Comparison of ENCODE assay signal across 30 cellular contexts in genomic region chr20:31770243-31770642, GRCh38. TPM values are rescaled to one million over a fixed set of nuclear protein-coding genes. Genes with fewer than 3 reads are reported as not detected.
DNase-seq lines count a peak whose midpoint lies in the region; ATAC-seq and TF ChIP-seq lines count a peak whose summit lies in the region.
"Had no signal": no experiment of that assay in that cellular context is flagged by ENCODE, and none has a peak within 500 bp of the region (broad histone marks: within the 10 kb centered on the region; RNA-seq: fewer than 3 reads in every experiment).

No MANE protein-coding gene starts in this region.

- H3K79me2 ChIP-seq in ACC112 (ENCODE audit: control insufficient read depth, insufficient read depth, low read length, unreplicated experiment) = peaks cover 42% of the 10 kb centered on the region

- H2AFZ ChIP-seq in ACC112 (ENCODE audit: low read length, unreplicated experiment) = peak overlapping the region; percentile 21
- H2AFZ ChIP-seq: neural progenitor cell had no signal

- CTCF ChIA-PET in CD8-positive, alpha-beta memory T cell (lab: Charles Lee) = interaction anchor here (0.7 kb wide), 1 partner anchor 208 kb away, joined by 3 read pairs; no protein-coding TSS in a partner anchor

- peaks cover 14 to 33% (median 21%) of the 10 kb centered on the region in 3 donors for H3K4me1 Mint-ChIP-seq in CD8-positive, alpha-beta memory T cell
- H3K4me1 Mint-ChIP-seq in effector memory CD8-positive, alpha-beta T cell (ENCODE audit: low read depth in 2 of 2) = peaks cover 4 to 18% of the 10 kb centered on the region in 2 donors
- H3K4me1 Mint-ChIP-seq in osteocyte (ENCODE audit: unreplicated experiment) = peaks cover 27% of the 10 kb centered on the region
- H3K4me1 Mint-ChIP-seq: neural progenitor cell had no signal

- DNase-seq in CD8-positive, alpha-beta memory T cell = peak in 1 of 5 donors; percentile 3
- no peak for DNase-seq in effector memory CD8-positive, alpha-beta T cell
- DNase-seq in osteocyte (ENCODE audit: extremely low spot score, unreplicated experiment) (no peak), HK-2 (ENCODE audit: unreplicated experiment) (no peak), foreskin melanocyte (no peak), NCI-H774 (lab: John Stamatoyannopoulos, UW) (no peak)
- DNase-seq: activated naive CD4-positive, alpha-beta T cell; activated T-cell treated with anti-CD3 and anti-CD28 coated beads, Interleukin-2, amount 50 U/mL, for 1 hour; Calu3; cerebellar nuclear complex; DMS79 treated with DMSO at 0.1 percent for 48 hours; dorsolateral prefrontal cortex; heart left ventricle; kidney glomerular epithelial cell; lower lobe of right lung; NCI-H1417 treated with DMSO at 0.1 percent for 48 hours; NCI-H2081 treated with DMSO at 0.1 percent for 48 hours; NCI-H345; NCI-H82; sigmoid colon; stimulated activated CD4-positive, alpha-beta T cell treated with anti-CD3 and anti-CD28 coated beads, Interleukin-15, amount 100 ng/mL, for 24 hours; stimulated activated naive CD4-positive, alpha-beta T cell treated with Interleukin-2 at 50 U/mL for 16 hours had no signal

- peak overlapping the region; percentile 10 to 79 (median 50) for H3K27ac Mint-ChIP-seq in CD8-positive, alpha-beta memory T cell
- H3K27ac Mint-ChIP-seq in effector memory CD8-positive, alpha-beta T cell = peak overlapping the region; percentile 75 to 90
- H3K27ac Mint-ChIP-seq in osteocyte (ENCODE audit: unreplicated experiment) = peak overlapping the region; percentile 69
- H3K27ac Mint-ChIP-seq: neural progenitor cell had no signal

- H3K36me3 ChIP-seq in ACC112 (ENCODE audit: insufficient read depth, low read length) = peaks cover 38% of the 10 kb centered on the region
- H3K36me3 ChIP-seq in CD8-positive, alpha-beta memory T cell (ENCODE audit: insufficient read depth, low read length) = no peaks in the 10 kb centered on the region
- H3K36me3 ChIP-seq: lower lobe of right lung, sigmoid colon had no signal

- peak overlapping the region; percentile 34 for H3K27ac ChIP-seq in ACC112 (ENCODE audit: low read depth, low read length)
- H3K27ac ChIP-seq in CD8-positive, alpha-beta memory T cell (ENCODE audit: low read depth, low read length) = no peak overlapping the region
- H3K27ac ChIP-seq: BLaER1, dorsolateral prefrontal cortex, heart left ventricle, lower lobe of right lung, neural progenitor cell, sigmoid colon had no signal

- no peaks in the 10 kb centered on the region for H3K36me3 Mint-ChIP-seq in CD8-positive, alpha-beta memory T cell
- peaks cover 18% of the 10 kb centered on the region for H3K36me3 Mint-ChIP-seq in effector memory CD8-positive, alpha-beta T cell (ENCODE audit: insufficient read depth)
- H3K36me3 Mint-ChIP-seq in osteocyte (ENCODE audit: unreplicated experiment) = peaks cover 12% of the 10 kb centered on the region

- TF ChIP-seq CTCF in osteocyte (IDR thresholded peaks at IDR 0.05) = no peak

- no peaks in the 10 kb centered on the region for H3K27me3 Mint-ChIP-seq in CD8-positive, alpha-beta memory T cell
- H3K27me3 Mint-ChIP-seq in effector memory CD8-positive, alpha-beta T cell = no peaks in the 10 kb centered on the region
- H3K27me3 Mint-ChIP-seq in osteocyte (ENCODE audit: unreplicated experiment) = no peaks in the 10 kb centered on the region

- peak overlapping the region; percentile 45 to 78 (median 57) for H3K4me3 Mint-ChIP-seq in CD8-positive, alpha-beta memory T cell
- peak overlapping the region; percentile 49 to 74 for H3K4me3 Mint-ChIP-seq in effector memory CD8-positive, alpha-beta T cell
- no peak overlapping the region for H3K4me3 Mint-ChIP-seq in osteocyte (ENCODE audit: unreplicated experiment)
- H3K4me3 Mint-ChIP-seq: neural progenitor cell had no signal

- peak overlapping the region; percentile 15; the same call in 1 of the 2 replicates for H3K4me3 ChIP-seq in ACC112 (ENCODE audit: low read depth, low read length)
- no peak overlapping the region for H3K4me3 ChIP-seq in CD8-positive, alpha-beta memory T cell (ENCODE audit: low read length)
- H3K4me3 ChIP-seq: BLaER1, dorsolateral prefrontal cortex, heart left ventricle, K562, lower lobe of right lung, neural progenitor cell, sigmoid colon had no signal

- peak; percentile 78 for ATAC-seq in effector memory CD8-positive, alpha-beta T cell (replicated peaks)
- no peak for ATAC-seq in GM21515 (IDR thresholded peaks at IDR 0.05; ENCODE audit: unreplicated experiment)
- ATAC-seq: heart left ventricle, K562, lower lobe of right lung had no signal

- H3K4me1 ChIP-seq in ACC112 (ENCODE audit: control insufficient read depth, insufficient read depth, low read length, unreplicated experiment) = peaks cover 11% of the 10 kb centered on the region
- H3K4me1 ChIP-seq in CD8-positive, alpha-beta memory T cell (ENCODE audit: insufficient read depth, low read length) = no peaks in the 10 kb centered on the region
- H3K4me1 ChIP-seq: BLaER1, heart left ventricle, lower lobe of right lung, neural progenitor cell, sigmoid colon had no signal

- no peaks in the 10 kb centered on the region for H3K9me3 Mint-ChIP-seq in CD8-positive, alpha-beta memory T cell
- no peaks in the 10 kb centered on the region for H3K9me3 Mint-ChIP-seq in effector memory CD8-positive, alpha-beta T cell
- H3K9me3 Mint-ChIP-seq in osteocyte (ENCODE audit: unreplicated experiment) = peaks cover 7% of the 10 kb centered on the region
- H3K9me3 Mint-ChIP-seq: neural progenitor cell had no signal

- H3K27me3 ChIP-seq in ACC112 (ENCODE audit: insufficient read depth, low read length) = no peaks in the 10 kb centered on the region
- no peaks in the 10 kb centered on the region for H3K27me3 ChIP-seq in CD8-positive, alpha-beta memory T cell (ENCODE audit: insufficient read depth, low read length, poor library complexity, severe bottlenecking)
- H3K27me3 ChIP-seq: BLaER1, dorsolateral prefrontal cortex, heart left ventricle, neural progenitor cell, sigmoid colon had no signal

- no peaks in the 10 kb centered on the region for H3K9me3 ChIP-seq in CD8-positive, alpha-beta memory T cell (ENCODE audit: low read length)
- H3K9me3 ChIP-seq: BLaER1, heart left ventricle, lower lobe of right lung, sigmoid colon had no signal

- POLR2A ChIA-PET in CD8-positive, alpha-beta memory T cell (lab: Charles Lee) = interaction anchor here (0.5 to 0.6 kb wide), 2 partner anchors 79 to 765 kb away, joined by 3 to 4 read pairs; no protein-coding TSS in a partner anchor

RNA-seq across cellular contexts. Expression of gene TPX2, which starts 31.2 kb away (rescaled TPM):
- total RNA-seq in CD8-positive, alpha-beta memory T cell = 10 to 100 TPM; 60.3 to 62.7 TPM
- polyA plus RNA-seq in CD8-positive, alpha-beta memory T cell = 1.1 TPM
- total RNA-seq in osteocyte = 22.6 and 25.5 TPM in 2 replicates

RNA-seq across cellular contexts. Expression of gene BCL2L1, which starts 47.6 kb away (rescaled TPM):
- total RNA-seq in CD8-positive, alpha-beta memory T cell = 100 to 1,000 TPM; 328 TPM
- 32.1 TPM for polyA plus RNA-seq in CD8-positive, alpha-beta memory T cell
- 67.0 and 69.4 TPM in 2 replicates for total RNA-seq in osteocyte

RNA-seq across cellular contexts. Expression of gene MYLK2, which starts 48.9 kb away (rescaled TPM):
- total RNA-seq in CD8-positive, alpha-beta memory T cell = under 1 TPM; 0.13 to 0.24 TPM
- not detected for polyA plus RNA-seq in CD8-positive, alpha-beta memory T cell
- 0.10 and 0.27 TPM in 2 replicates for total RNA-seq in osteocyte
- total RNA-seq: lower lobe of right lung, mucosa of gallbladder, posterior vena cava, SK-MEL-5 had no signal
